In the genomic region with DNA sequence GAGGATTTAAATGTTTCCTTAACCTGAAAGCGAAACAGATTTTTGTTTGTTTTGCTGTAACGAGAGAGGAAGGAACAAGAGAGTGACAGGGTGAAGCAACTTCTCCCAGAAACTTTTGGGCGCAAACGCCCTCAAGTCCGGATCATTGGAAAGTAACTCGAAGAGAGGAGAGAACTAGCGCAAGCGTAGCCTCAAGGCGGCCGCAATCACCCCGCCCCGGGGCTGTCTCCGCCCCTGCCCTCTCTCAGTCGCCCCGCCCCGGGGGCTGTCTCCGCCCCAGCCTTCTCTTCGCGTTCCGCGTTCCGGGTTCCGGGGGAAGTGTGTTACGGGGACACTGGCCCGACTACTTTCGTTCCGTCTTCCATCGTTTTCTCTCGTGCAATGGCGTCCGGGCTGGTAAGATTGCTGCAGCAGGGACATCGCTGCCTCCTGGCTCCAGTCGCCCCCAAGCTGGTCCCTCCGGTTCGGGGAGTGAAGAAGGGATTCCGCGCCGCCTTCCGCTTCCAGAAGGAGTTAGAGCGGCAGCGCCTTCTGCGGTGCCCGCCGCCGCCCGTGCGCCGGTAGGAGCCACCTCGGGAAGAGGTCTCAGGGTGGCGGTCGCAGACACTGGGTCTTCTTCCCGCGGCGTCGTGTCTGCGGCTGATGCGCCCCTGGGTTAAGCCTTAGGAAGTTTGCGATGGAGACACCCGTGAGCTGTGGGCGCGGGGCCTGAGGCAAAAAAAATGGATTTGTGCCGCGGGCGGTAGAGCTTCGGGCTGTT, we compare ENCODE assay signal across 8 cellular contexts. TPM values are rescaled to one million over a fixed set of nuclear protein-coding genes. Genes with fewer than 3 reads are reported as not detected.
A peak's percentile ranks its signal among the peaks of the same experiment; 100 is the strongest.
DNase-seq lines count a peak whose midpoint lies in the region; ATAC-seq, FAIRE-seq and TF ChIP-seq lines count a peak whose summit lies in the region.

Gene MRPL44 (plus strand): TSS at position 372 of the 760 bp plus-strand sequence. CDS start 10 bp downstream, at position 382.

- DNase-seq in Caki2 (ENCODE audit: low read depth), result peak; percentile 89
- DNase-seq in activated CD8-positive, alpha-beta memory T cell treated with anti-CD3 and anti-CD28 coated beads, Interleukin-2, amount 50 U/mL, for 4 hours, result peak; percentile 97
- peak; percentile 92 to 93 for DNase-seq in stimulated activated CD8-positive, alpha-beta memory T cell treated with anti-CD3 and anti-CD28 coated beads, Interleukin-15, amount 100 ng/mL, for 48 hours (ENCODE audit: low read depth in 2 of 2)

- H3K79me2 ChIP-seq in OCI-LY1 (ENCODE audit: insufficient read depth, low read length), result peaks cover 48% of the 10 kb centered on the region

- no peaks in the 10 kb centered on the region for H3F3A ChIP-seq in OCI-LY1 (ENCODE audit: insufficient read depth, low read length)

- H3K4me3 ChIP-seq in HUES64 (ENCODE audit: low read length) (peak within 1 kb of the TSS; percentile 76), OCI-LY1 (ENCODE audit: low read depth, low read length, poor library complexity, severe bottlenecking) (peak within 1 kb of the TSS; percentile 95), mesodermal cell (ENCODE audit: extremely low read depth, insufficient read depth, low read length, poor library complexity, severe bottlenecking) (peak within 1 kb of the TSS; percentile 94)

- H3K36me3 ChIP-seq in HUES64 (ENCODE audit: insufficient read depth, low read length) (peaks cover 36% of the 10 kb centered on the region), OCI-LY1 (ENCODE audit: insufficient read depth, low read length) (peaks cover 30% of the 10 kb centered on the region), mesodermal cell (ENCODE audit: control insufficient read depth, insufficient read depth, low read length) (peaks cover 30% of the 10 kb centered on the region)

- H3K9me3 ChIP-seq in HUES64 (ENCODE audit: insufficient read depth, low read depth, low read length) (no peaks in the 10 kb centered on the region), OCI-LY1 (ENCODE audit: low read length) (no peaks in the 10 kb centered on the region), mesodermal cell (ENCODE audit: control insufficient read depth, low read length) (no peaks in the 10 kb centered on the region)

- H3K4me1 ChIP-seq in HUES64 (ENCODE audit: insufficient read depth, low read length), result peaks cover 40% of the 10 kb centered on the region
- H3K4me1 ChIP-seq in OCI-LY1 (ENCODE audit: insufficient read depth, low read length, severe bottlenecking), result peaks cover 72% of the 10 kb centered on the region
- peaks cover 18% of the 10 kb centered on the region for H3K4me1 ChIP-seq in mesodermal cell (ENCODE audit: control insufficient read depth, insufficient read depth, low read length, poor library complexity, severe bottlenecking)

- H3K4me2 ChIP-seq in OCI-LY1 (ENCODE audit: low read length), result peak within 1 kb of the TSS; percentile 94

- WGBS in HUES64, result under 1% methylated on average over 65 of the region's 65 CpGs
- WGBS in mesodermal cell (ENCODE audit: insufficient coverage in 2 of 2), 2 experiments, result 0% methylated on average over 46 to 54 of the region's 65 CpGs

- peak; percentile 91 for FAIRE-seq in endometrium (lab: Jason Lieb, UNC)

- peak within 1 kb of the TSS; percentile 96 for H2AFZ ChIP-seq in OCI-LY1 (ENCODE audit: low read length)

- H3K9ac ChIP-seq in HUES64 (ENCODE audit: low read depth, low read length) (peak within 1 kb of the TSS; percentile 90), OCI-LY1 (ENCODE audit: low read length) (peak within 1 kb of the TSS; percentile 94)

- H4K20me1 ChIP-seq in OCI-LY1 (ENCODE audit: insufficient read depth, low read length), result no peaks in the 10 kb centered on the region

- peak; percentile 91 for ATAC-seq in GM21423 (IDR thresholded peaks at IDR 0.05; ENCODE audit: unreplicated experiment)

- in situ Hi-C loops in Caki2 (cut with HindIII; ENCODE audit: low pct_unique_long_range_greater_than_20kb, low sequenced_read_pairs), result no loop called here

- H3K27ac ChIP-seq in HUES64 (ENCODE audit: low read depth, low read length) (peak within 1 kb of the TSS; percentile 62), OCI-LY1 (ENCODE audit: low read depth, low read length, poor library complexity, severe bottlenecking) (peak within 1 kb of the TSS; percentile 68), mesodermal cell (ENCODE audit: low read depth, low read length, severe bottlenecking) (peak within 1 kb of the TSS; percentile 75)

- H3K27me3 ChIP-seq in HUES64 (ENCODE audit: insufficient read depth, low read length) (no peaks in the 10 kb centered on the region), OCI-LY1 (ENCODE audit: insufficient read depth, low read length) (no peaks in the 10 kb centered on the region)

- no peak for TF ChIP-seq CTCF in OCI-LY1 (IDR thresholded peaks at IDR 0.05; ENCODE audit: low read length)

- H3K9me2 ChIP-seq in OCI-LY1 (ENCODE audit: low read depth, low read length), result no peaks in the 10 kb centered on the region

RNA-seq across cellular contexts. Expression of gene MRPL44, which starts in this region (rescaled TPM):
- total RNA-seq in Caki2 (2014; rRNA removed; shearing (Covaris generic); ENCODE audit: low replicate concordance), result 25.3 and 28.7 TPM in 2 replicates
- 45.3 TPM for polyA plus RNA-seq in HUES64 (2013, experiment 1 of 2)
- 41.3 TPM for polyA plus RNA-seq in HUES64 (2013, experiment 2 of 2)
- polyA plus RNA-seq in mesodermal cell (2013, experiment 1 of 2), result 34.6 TPM
- polyA plus RNA-seq in mesodermal cell (2013, experiment 2 of 2), result 34.6 TPM

Comparison
In these comparisons a context has a peak if more than half of its experiments do, and no peak if none do; other contexts are left out.
1. Peak in every context shown above with its lines: DNase-seq, ATAC-seq, H3K4me3 ChIP-seq and H3K27ac ChIP-seq.